In the genomic region with DNA sequence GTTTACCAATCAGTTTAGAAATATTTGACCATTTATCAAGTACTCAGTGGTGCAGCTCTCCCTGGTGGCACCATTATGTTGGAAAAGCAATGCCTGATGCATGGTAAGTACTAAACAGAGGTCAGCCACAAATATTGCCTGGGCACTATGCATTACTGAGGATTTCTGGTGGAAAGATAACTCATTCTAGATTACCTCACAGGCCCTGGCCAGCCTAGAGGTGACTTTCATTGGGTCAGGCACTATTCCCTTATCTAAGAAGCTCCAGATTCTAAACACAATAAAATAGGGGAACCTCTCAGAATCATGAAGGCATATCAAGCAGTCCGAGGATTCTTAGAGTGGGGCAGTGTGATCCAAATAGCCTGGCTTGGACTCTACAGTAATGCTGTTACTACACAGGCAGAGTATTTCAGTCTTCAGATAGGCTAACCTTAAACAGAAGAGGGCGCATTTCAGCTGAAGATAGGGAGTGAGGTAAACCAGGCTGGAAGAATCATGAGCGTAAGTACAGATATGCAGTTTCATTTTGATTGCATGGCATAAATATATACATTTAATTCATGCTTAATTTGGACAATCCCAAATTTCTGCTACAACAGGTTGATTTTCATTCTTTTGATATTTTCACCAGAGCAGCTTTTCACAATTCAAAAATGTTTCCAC, we compare ENCODE assay signal across 10 cellular contexts. TPM values are rescaled to one million over a fixed set of nuclear protein-coding genes. Genes with fewer than 3 reads are reported as not detected.
DNase-seq lines count a peak whose midpoint lies in the region; ATAC-seq and TF ChIP-seq lines count a peak whose summit lies in the region.
"Had no signal": no experiment of that assay in that cellular context is flagged by ENCODE, and none has a peak within 500 bp of the region (broad histone marks: within the 10 kb centered on the region; RNA-seq: fewer than 3 reads in every experiment).

No MANE protein-coding gene starts in this region.

- H3K79me2 ChIP-seq in osteoblast (ENCODE audit: insufficient read depth, low read length): no peaks in the 10 kb centered on the region

- DNase-seq in COLO829 (ENCODE audit: low spot score): peak; percentile 80
- DNase-seq in NCI-H526 (lab: John Stamatoyannopoulos, UW): peak; percentile 2 to 54
- peak; percentile 70 for DNase-seq in choroid plexus epithelial cell (ENCODE audit: low read depth)
- peak; percentile 64 for DNase-seq in osteoblast (ENCODE audit: insufficient read length, low spot score, missing footprints)
- no peak for DNase-seq in hypothalamus (lab: John Stamatoyannopoulos, UW)
- DNase-seq in CD8-positive, alpha-beta T cell: no peak

- peak overlapping the region; percentile 18 for H3K4me2 ChIP-seq in osteoblast (ENCODE audit: insufficient read depth, low read length)

- ATAC-seq in GM19025 (IDR thresholded peaks at IDR 0.05; ENCODE audit: low read depth, unreplicated experiment): peak; percentile 89
- ATAC-seq in HG03095 (IDR thresholded peaks at IDR 0.05; ENCODE audit: unreplicated experiment): peak; percentile 91
- no peak for ATAC-seq in CD8-positive, alpha-beta T cell

- H3K9me3 ChIP-seq in osteoblast (ENCODE audit: low read depth, low read length): no peaks in the 10 kb centered on the region
- H3K9me3 ChIP-seq in CD8-positive, alpha-beta T cell (ENCODE audit: low read length): no peaks in the 10 kb centered on the region

- no peaks in the 10 kb centered on the region for H3K9me3 Mint-ChIP-seq in CD8-positive, alpha-beta T cell

- no peak overlapping the region for H3K4me3 Mint-ChIP-seq in CD8-positive, alpha-beta T cell

- no peaks in the 10 kb centered on the region for H3K27me3 Mint-ChIP-seq in CD8-positive, alpha-beta T cell (ENCODE audit: low read depth)

- no peaks in the 10 kb centered on the region for H3K36me3 Mint-ChIP-seq in CD8-positive, alpha-beta T cell

- CTCF ChIA-PET in CD8-positive, alpha-beta T cell (lab: Charles Lee): no interaction called here

- TF ChIP-seq CTCF in choroid plexus epithelial cell (conservative IDR thresholded peaks at IDR 0.05; ENCODE audit: low read depth, low read length) (peak; percentile 64), osteoblast (IDR thresholded peaks at IDR 0.05; ENCODE audit: extremely low read depth, low read depth, low read length) (peak; percentile 58)
- no peak for TF ChIP-seq CTCF in CD8-positive, alpha-beta T cell (IDR thresholded peaks at IDR 0.05)

- no peaks in the 10 kb centered on the region for H3K36me3 ChIP-seq in osteoblast (ENCODE audit: insufficient read depth, low read length)
- no peaks in the 10 kb centered on the region for H3K36me3 ChIP-seq in CD8-positive, alpha-beta T cell (ENCODE audit: insufficient read depth, low read length)

- no peaks in the 10 kb centered on the region for H3K4me1 Mint-ChIP-seq in CD8-positive, alpha-beta T cell (ENCODE audit: low read depth)

- POLR2A ChIA-PET in CD8-positive, alpha-beta T cell (lab: Charles Lee): no interaction called here

- H3K4me3 ChIP-seq in choroid plexus epithelial cell (ENCODE audit: low read depth, low read length): no peak overlapping the region
- peak overlapping the region; percentile 45 for H3K4me3 ChIP-seq in osteoblast (ENCODE audit: insufficient read depth, low read length)
- H3K4me3 ChIP-seq in CD8-positive, alpha-beta T cell (ENCODE audit: low read depth, low read length): no peak overlapping the region

- no peak overlapping the region for H2AFZ ChIP-seq in osteoblast (ENCODE audit: low read length)

- no peaks in the 10 kb centered on the region for H4K20me1 ChIP-seq in osteoblast (ENCODE audit: insufficient read depth, low read length)

- H3K27ac Mint-ChIP-seq in CD8-positive, alpha-beta T cell: no peak overlapping the region

- intact Hi-C loops in CD8-positive, alpha-beta T cell (cut with DNase I, micrococcal nuclease): no loop called here

- H3K4me1 ChIP-seq in osteoblast (ENCODE audit: insufficient read depth, low read length): no peaks in the 10 kb centered on the region
- H3K4me1 ChIP-seq in CD8-positive, alpha-beta T cell (ENCODE audit: insufficient read depth, low read length): no peaks in the 10 kb centered on the region

- H3K27ac ChIP-seq in osteoblast (ENCODE audit: low read depth, low read length): no peak overlapping the region
- no peak overlapping the region for H3K27ac ChIP-seq in CD8-positive, alpha-beta T cell (ENCODE audit: low read depth, low read length)

- no peaks in the 10 kb centered on the region for H3K27me3 ChIP-seq in osteoblast (ENCODE audit: insufficient read depth, low read length)
- no peaks in the 10 kb centered on the region for H3K27me3 ChIP-seq in CD8-positive, alpha-beta T cell (ENCODE audit: insufficient read depth, low read length)

RNA-seq across cellular contexts. Expression of a gene that starts 12.1 kb away (rescaled TPM):
- total RNA-seq in osteoblast: not detected in 2 replicates
- total RNA-seq in CD8-positive, alpha-beta T cell: not detected
- total RNA-seq: skeletal muscle tissue; T-helper 1 cell treated with Interleukin-12 subunit alpha and Interleukin-12 subunit beta and Interleukin-4 antibody, amounts not matched to agents 30 ng/mL and 1 ng/mL, for 36 hours had no signal

Comparison
In these comparisons a context has a peak if more than half of its experiments do, and no peak if none do; other contexts are left out.
1. DNase-seq: peak in COLO829 (single experiment), NCI-H526 (2 of 2), choroid plexus epithelial cell (single experiment) and osteoblast (single experiment); none in hypothalamus (0 of 51) and CD8-positive, alpha-beta T cell (0 of 7).